Comparison of ENCODE assay signal across 1 cellular context in the genomic region with DNA sequence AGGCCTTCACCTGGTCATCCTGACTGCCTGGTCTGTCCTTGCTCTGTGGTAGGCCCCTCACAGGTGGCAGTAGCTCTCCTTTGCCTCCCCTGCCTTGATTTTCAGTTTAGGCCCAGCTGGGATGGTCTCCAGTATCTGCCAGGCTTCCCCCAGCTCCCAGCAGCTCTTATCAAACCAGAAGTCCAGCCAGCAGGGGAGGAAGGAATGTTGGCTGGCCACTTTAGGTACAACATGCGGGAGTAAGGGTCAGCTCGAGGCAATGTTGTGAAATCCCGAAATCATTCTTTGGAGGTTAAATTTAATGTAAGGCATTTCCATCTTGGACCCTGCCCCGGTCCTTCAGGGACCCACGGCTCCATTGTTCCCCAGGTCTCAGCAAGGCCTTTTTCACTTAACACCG.
TF ChIP-seq lines count a peak whose summit lies in the region.

No MANE protein-coding gene starts in this region.

TF ChIP-seq in liver, 16 proteins besides CTCF, POLR2A, EP300 and RAD21 (continued from another document):
- TF ChIP-seq, protein P1, sequence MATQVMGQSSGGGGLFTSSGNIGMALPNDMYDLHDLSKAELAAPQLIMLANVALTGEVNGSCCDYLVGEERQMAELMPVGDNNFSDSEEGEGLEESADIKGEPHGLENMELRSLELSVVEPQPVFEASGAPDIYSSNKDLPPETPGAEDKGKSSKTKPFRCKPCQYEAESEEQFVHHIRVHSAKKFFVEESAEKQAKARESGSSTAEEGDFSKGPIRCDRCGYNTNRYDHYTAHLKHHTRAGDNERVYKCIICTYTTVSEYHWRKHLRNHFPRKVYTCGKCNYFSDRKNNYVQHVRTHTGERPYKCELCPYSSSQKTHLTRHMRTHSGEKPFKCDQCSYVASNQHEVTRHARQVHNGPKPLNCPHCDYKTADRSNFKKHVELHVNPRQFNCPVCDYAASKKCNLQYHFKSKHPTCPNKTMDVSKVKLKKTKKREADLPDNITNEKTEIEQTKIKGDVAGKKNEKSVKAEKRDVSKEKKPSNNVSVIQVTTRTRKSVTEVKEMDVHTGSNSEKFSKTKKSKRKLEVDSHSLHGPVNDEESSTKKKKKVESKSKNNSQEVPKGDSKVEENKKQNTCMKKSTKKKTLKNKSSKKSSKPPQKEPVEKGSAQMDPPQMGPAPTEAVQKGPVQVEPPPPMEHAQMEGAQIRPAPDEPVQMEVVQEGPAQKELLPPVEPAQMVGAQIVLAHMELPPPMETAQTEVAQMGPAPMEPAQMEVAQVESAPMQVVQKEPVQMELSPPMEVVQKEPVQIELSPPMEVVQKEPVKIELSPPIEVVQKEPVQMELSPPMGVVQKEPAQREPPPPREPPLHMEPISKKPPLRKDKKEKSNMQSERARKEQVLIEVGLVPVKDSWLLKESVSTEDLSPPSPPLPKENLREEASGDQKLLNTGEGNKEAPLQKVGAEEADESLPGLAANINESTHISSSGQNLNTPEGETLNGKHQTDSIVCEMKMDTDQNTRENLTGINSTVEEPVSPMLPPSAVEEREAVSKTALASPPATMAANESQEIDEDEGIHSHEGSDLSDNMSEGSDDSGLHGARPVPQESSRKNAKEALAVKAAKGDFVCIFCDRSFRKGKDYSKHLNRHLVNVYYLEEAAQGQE (IDR thresholded peaks at IDR 0.05) = no peak
- no peak for TF ChIP-seq GABPA (IDR thresholded peaks at IDR 0.05 in 1 of 2, conservative IDR thresholded peaks at IDR 0.05 in 1 of 2)
- TF ChIP-seq TAF1 (conservative IDR thresholded peaks at IDR 0.05) = no peak
- peak; percentile 35 for TF ChIP-seq SP1 (IDR thresholded peaks at IDR 0.05)
- TF ChIP-seq, protein P2, sequence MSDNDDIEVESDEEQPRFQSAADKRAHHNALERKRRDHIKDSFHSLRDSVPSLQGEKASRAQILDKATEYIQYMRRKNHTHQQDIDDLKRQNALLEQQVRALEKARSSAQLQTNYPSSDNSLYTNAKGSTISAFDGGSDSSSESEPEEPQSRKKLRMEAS (IDR thresholded peaks at IDR 0.05) = peak; percentile 20
